11 cellular contexts compared by ENCODE assay signal in the genomic region with DNA sequence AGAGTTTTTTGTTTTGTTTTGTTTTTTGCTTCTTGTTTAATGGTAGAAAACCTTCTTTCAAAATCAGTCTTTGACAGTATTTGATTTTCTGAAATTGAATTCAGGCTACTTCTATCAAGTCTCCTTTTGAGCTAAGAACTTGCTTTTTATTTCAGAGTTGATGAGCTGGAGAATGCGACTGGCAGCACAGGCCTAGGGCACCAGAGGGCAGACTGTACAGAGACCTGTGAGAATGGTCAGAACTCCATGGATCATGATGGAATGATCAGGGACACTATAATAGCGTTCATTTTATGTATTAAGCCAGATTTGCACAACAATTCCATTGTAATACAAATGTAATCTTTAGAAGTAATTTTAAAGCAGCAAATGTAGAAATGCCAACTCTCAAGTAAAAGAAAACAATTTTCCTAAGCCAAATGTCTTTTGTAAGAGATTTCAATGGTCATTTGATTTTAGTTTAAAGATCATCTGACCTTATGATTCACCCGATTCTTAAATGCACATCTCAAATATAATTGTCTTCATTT.
DNase-seq lines count a peak whose midpoint lies in the region; ATAC-seq and TF ChIP-seq lines count a peak whose summit lies in the region.
"Had no signal": no experiment of that assay in that cellular context is flagged by ENCODE, and none has a peak within 500 bp of the region (broad histone marks: within the 10 kb centered on the region; RNA-seq: fewer than 3 reads in every experiment).

No MANE protein-coding gene starts in this region.

- H3K4me3 ChIP-seq in BE2C (ENCODE audit: low read depth, low read length), result no peak overlapping the region
- no peak overlapping the region for H3K4me3 ChIP-seq in LNCaP clone FGC (ENCODE audit: low read depth, low read length)
- no peak overlapping the region for H3K4me3 ChIP-seq in mesenchymal stem cell (ENCODE audit: insufficient read depth in 1 of 2, low read depth in 1 of 2, low read length in 2 of 2)

- no peak overlapping the region for H2AK5ac ChIP-seq in mesenchymal stem cell (ENCODE audit: low read length, severe bottlenecking)

- H2BK15ac ChIP-seq in mesenchymal stem cell (ENCODE audit: low read depth, poor library complexity, severe bottlenecking), result no peak overlapping the region

- DNase-seq in BE2C (peak; percentile 11), LNCaP clone FGC (ENCODE audit: low read depth) (no peak), cerebellum (ENCODE audit: low spot score) (peak; percentile 4), mesenchymal stem cell (peak; percentile 6), NCI-H2081 treated with DMSO at 0.1 percent for 48 hours (lab: John Stamatoyannopoulos, UW) (no peak), cerebellar nuclear complex (lab: John Stamatoyannopoulos, UW) (no peak)
- DNase-seq: activated CD4-positive, alpha-beta T cell treated with anti-CD3 and anti-CD28 coated beads, Interleukin-2, amount 50 U/mL, for 48 hours; left ventricle myocardium superior; NCI-H146 had no signal

- H3K9ac ChIP-seq in mesenchymal stem cell (ENCODE audit: low read length), result no peak overlapping the region

- H3K18ac ChIP-seq in mesenchymal stem cell (ENCODE audit: low read depth in 1 of 2, low read length in 2 of 2), result no peak overlapping the region

- H3K79me1 ChIP-seq in mesenchymal stem cell (replicated peaks; ENCODE audit: low read length, poor library complexity, severe bottlenecking), result no peaks in the 10 kb centered on the region

- no peak overlapping the region for H2BK120ac ChIP-seq in mesenchymal stem cell (ENCODE audit: low read depth, low read length)

- no peak overlapping the region for H3K4me2 ChIP-seq in mesenchymal stem cell (ENCODE audit: low read length, poor library complexity, severe bottlenecking)

- H4K8ac ChIP-seq in mesenchymal stem cell (ENCODE audit: low read length), result no peak overlapping the region

- H2BK12ac ChIP-seq in mesenchymal stem cell (ENCODE audit: low read length in 2 of 2), result no peak overlapping the region

- no peak overlapping the region for H3K27ac ChIP-seq in mesenchymal stem cell (ENCODE audit: low read length, poor library complexity, severe bottlenecking)

- no peak overlapping the region for H2BK5ac ChIP-seq in mesenchymal stem cell (ENCODE audit: low read depth, low read length, poor library complexity, severe bottlenecking)

- H3K36me3 ChIP-seq in BE2C (no peaks in the 10 kb centered on the region), mesenchymal stem cell (ENCODE audit: control insufficient read depth in 1 of 2, insufficient read depth in 2 of 2, low read depth in 1 of 2, low read length in 2 of 2) (no peaks in the 10 kb centered on the region)

- TF ChIP-seq CTCF in BE2C (IDR thresholded peaks at IDR 0.05; ENCODE audit: low read depth, low read length) (peak; percentile 47), LNCaP clone FGC (IDR thresholded peaks at IDR 0.05; ENCODE audit: control insufficient read depth, extremely low read depth, insufficient read depth) (peak; percentile 51)

- H2AFZ ChIP-seq in mesenchymal stem cell (ENCODE audit: low read depth, low read length), result no peak overlapping the region

- H3K9me3 ChIP-seq in BE2C (no peaks in the 10 kb centered on the region), mesenchymal stem cell (ENCODE audit: control insufficient read depth, low read length) (no peaks in the 10 kb centered on the region)

- H3K4me1 ChIP-seq in BE2C, result no peaks in the 10 kb centered on the region
- H3K4me1 ChIP-seq in mesenchymal stem cell (ENCODE audit: control insufficient read depth, insufficient read depth, low read depth, low read length), result no peaks in the 10 kb centered on the region

- H4K91ac ChIP-seq in mesenchymal stem cell (ENCODE audit: low read length), result no peak overlapping the region

- no peak overlapping the region for H3K4ac ChIP-seq in mesenchymal stem cell (ENCODE audit: low read depth in 1 of 2, low read length in 2 of 2)

- ATAC-seq in HG02973 (IDR thresholded peaks at IDR 0.05; ENCODE audit: unreplicated experiment) (no peak), GM21528 (IDR thresholded peaks at IDR 0.05; ENCODE audit: low FRiP score, unreplicated experiment) (no peak)
- ATAC-seq: left ventricle myocardium superior had no signal

- H3K23ac ChIP-seq in mesenchymal stem cell (ENCODE audit: low read length in 2 of 2), result no peak overlapping the region

- H3K14ac ChIP-seq in mesenchymal stem cell (ENCODE audit: low read length in 2 of 2), result no peak overlapping the region

- WGBS in mesenchymal stem cell, result 93% methylated on average over 1 of the region's 3 CpGs

- no peaks in the 10 kb centered on the region for H3K27me3 ChIP-seq in BE2C
- H3K27me3 ChIP-seq in mesenchymal stem cell (ENCODE audit: control insufficient read depth in 1 of 2, insufficient read depth in 1 of 2, low read length in 2 of 2), result no peaks in the 10 kb centered on the region

Comparison
In these comparisons a context has a peak if more than half of its experiments do, and no peak if none do; other contexts are left out.
1. DNase-seq: peak in BE2C (single experiment), cerebellum (single experiment) and mesenchymal stem cell (single experiment); none in LNCaP clone FGC (single experiment), NCI-H2081 treated with DMSO at 0.1 percent for 48 hours (single experiment) and cerebellar nuclear complex (0 of 2).